8 cellular contexts compared by ENCODE assay signal in genomic region chr17:81860756-81861568, GRCh38. TPM values are rescaled to one million over a fixed set of nuclear protein-coding genes. Genes with fewer than 3 reads are reported as not detected.
DNase-seq lines count a peak whose midpoint lies in the region; ATAC-seq and TF ChIP-seq lines count a peak whose summit lies in the region.

No MANE protein-coding gene starts in this region.

- DNase-seq in AG04449 (ENCODE audit: low read depth, low spot score) (peak; percentile 100), NCI-H2196 (lab: John Stamatoyannopoulos, UW; ENCODE audit: unreplicated experiment) (peak; percentile 100), breast epithelium (ENCODE audit: low spot score in 2 of 2) (peak; percentile 99 to 100)

- H3K4me2 ChIP-seq in skeletal muscle satellite cell (ENCODE audit: low read length), result peak overlapping the region; percentile 94

- CTCF ChIA-PET in AG04449 (lab: Yijun Ruan, JAX), result interaction anchor here (1.0 to 3.3 kb wide), 3 partner anchors 8 to 126 kb away, joined by 3 to 16 read pairs (median 5); no protein-coding TSS in a partner anchor

- TF ChIP-seq POLR2A in breast epithelium (IDR thresholded peaks at IDR 0.05), result peak; percentile 97

- H3K4me1 ChIP-seq in breast epithelium (peaks cover 10 to 15% of the 10 kb centered on the region in 2 donors), skeletal muscle satellite cell (ENCODE audit: control insufficient read depth, insufficient read depth, low read length) (peaks cover 29% of the 10 kb centered on the region)

- peak overlapping the region; percentile 96 for H3K9ac ChIP-seq in skeletal muscle satellite cell (ENCODE audit: low read depth, low read length)

- TF ChIP-seq CTCF in AG04449 (IDR thresholded peaks at IDR 0.05; ENCODE audit: insufficient read depth, low read length, missing control alignments) (no peak), VCaP (conservative IDR thresholded peaks at IDR 0.05) (no peak), breast epithelium (IDR thresholded peaks at IDR 0.05) (peak; percentile 36 to 74 (median 57))

- no peaks in the 10 kb centered on the region for H3K36me3 ChIP-seq in breast epithelium
- peaks cover 47% of the 10 kb centered on the region for H3K36me3 ChIP-seq in skeletal muscle satellite cell (ENCODE audit: insufficient read depth, low read length)

- ATAC-seq in GM18873 (IDR thresholded peaks at IDR 0.05; ENCODE audit: low FRiP score, unreplicated experiment) (peak; percentile 87), HG03135 (IDR thresholded peaks at IDR 0.05; ENCODE audit: unreplicated experiment) (peak; percentile 83)

- intact Hi-C loops in breast epithelium (cut with DNase I; ENCODE audit: low total_unique reads), result no loop called here

- H3K27me3 ChIP-seq in breast epithelium, result no peaks in the 10 kb centered on the region
- H3K27me3 ChIP-seq in skeletal muscle satellite cell (ENCODE audit: control insufficient read depth, insufficient read depth, low read length), result no peaks in the 10 kb centered on the region

- H3K9me3 ChIP-seq in breast epithelium, result no peaks in the 10 kb centered on the region
- H3K9me3 ChIP-seq in iPS-18c (ENCODE audit: control insufficient read depth, insufficient read depth, low read length), result no peaks in the 10 kb centered on the region
- H3K9me3 ChIP-seq in skeletal muscle satellite cell (replicated peaks; ENCODE audit: low read length), result no peaks in the 10 kb centered on the region

- peak overlapping the region; percentile 67 for H3K4me3 ChIP-seq in AG04449 (ENCODE audit: low read depth, low read length)
- peak overlapping the region; percentile 93 to 100 (median 96) for H3K4me3 ChIP-seq in breast epithelium
- peak overlapping the region; percentile 96 for H3K4me3 ChIP-seq in iPS-18c (ENCODE audit: insufficient read depth, low read depth, low read length)
- H3K4me3 ChIP-seq in skeletal muscle satellite cell (ENCODE audit: low read length), result peak overlapping the region; percentile 87

- peak overlapping the region; percentile 100 for H3K27ac ChIP-seq in VCaP
- peak overlapping the region; percentile 98 for H3K27ac ChIP-seq in breast epithelium

- POLR2A ChIA-PET in AG04449 (lab: Yijun Ruan, JAX), result interaction anchor here (0.6 to 1.6 kb wide), 10 partner anchors 9 to 150 kb away, joined by 3 to 28 read pairs (median 4); partner anchors contain the start of gene ARHGDIA

RNA-seq across cellular contexts. Expression of gene P4HB, which starts 0.6 kb away (rescaled TPM):
- total RNA-seq in breast epithelium, result 100 to 1,000 TPM; 374 to 475 (median 466) TPM
- total RNA-seq in skeletal muscle satellite cell (2012; rRNA removed), result 1,387 and 1,428 TPM in 2 replicates

RNA-seq across cellular contexts. Expression of gene ARHGDIA, which starts 10.2 kb away (rescaled TPM):
- total RNA-seq in breast epithelium, result 100 to 1,000 TPM in 2 of 3 donors, 10 to 100 TPM in 1; 67.0 to 135 (median 124) TPM
- 197 and 245 TPM in 2 replicates for total RNA-seq in skeletal muscle satellite cell (2012; rRNA removed)

RNA-seq across cellular contexts. Expression of gene PPP1R27, which starts 26.1 kb away (rescaled TPM):
- not detected for total RNA-seq in breast epithelium
- total RNA-seq in skeletal muscle satellite cell (2012; rRNA removed), result 0.44 TPM in 1 of 2 replicates, not detected in the other

RNA-seq across cellular contexts. Expression of gene MCRIP1, which starts 27.9 kb away (rescaled TPM):
- total RNA-seq in breast epithelium, result 10 to 100 TPM; 51.2 to 81.0 (median 67.5) TPM
- 91.5 and 125 TPM in 2 replicates for total RNA-seq in skeletal muscle satellite cell (2012; rRNA removed)

RNA-seq across cellular contexts. Expression of gene ALYREF, which starts 30.4 kb away (rescaled TPM):
- total RNA-seq in breast epithelium, result 10 to 100 TPM; 37.4 to 69.5 (median 50.9) TPM
- total RNA-seq in skeletal muscle satellite cell (2012; rRNA removed), result 148 and 159 TPM in 2 replicates

Comparison
In these comparisons a context has a peak if more than half of its experiments do, and no peak if none do; other contexts are left out.
1. Peak in every context shown above with its lines: DNase-seq, ATAC-seq, H3K4me3 ChIP-seq and H3K27ac ChIP-seq.
2. CTCF ChIP-seq: peak in breast epithelium (3 of 3); none in AG04449 (single experiment) and VCaP (single experiment).